15 cellular contexts compared by ENCODE assay signal in genomic region chr16:70575376-70575775, GRCh38. TPM values are rescaled to one million over a fixed set of nuclear protein-coding genes. Genes with fewer than 3 reads are reported as not detected.
DNase-seq lines count a peak whose midpoint lies in the region; ATAC-seq and TF ChIP-seq lines count a peak whose summit lies in the region.
"Had no signal": no experiment of that assay in that cellular context is flagged by ENCODE, and none has a peak within 500 bp of the region (broad histone marks: within the 10 kb centered on the region; RNA-seq: fewer than 3 reads in every experiment).

No MANE protein-coding gene starts in this region.

- no peak for ATAC-seq in stimulated activated naive CD8-positive, alpha-beta T cell treated with anti-CD3 and anti-CD28 coated beads, Interleukin-15, amount 100 ng/mL, for 72 hours
- ATAC-seq in stimulated activated naive CD8-positive, alpha-beta T cell treated with anti-CD3 and anti-CD28 coated beads, Interleukin-15, Interleukin-2, amounts not matched to agents 100 U/mL and 50 U/mL, for 24 hours, result no peak
- ATAC-seq in HG02981 (IDR thresholded peaks at IDR 0.05; ENCODE audit: unreplicated experiment), result no peak

- H3K9me3 ChIP-seq in ascending aorta (no peaks in the 10 kb centered on the region), mesodermal cell (ENCODE audit: control insufficient read depth, low read length) (no peaks in the 10 kb centered on the region)
- H3K9me3 ChIP-seq: BLaER1 treated with 17β-estradiol and CSF1 and Interleukin-3, amounts not matched to agents 10 nM and 100 nM had no signal

- no peaks in the 10 kb centered on the region for H3K27me3 Mint-ChIP-seq in stimulated activated naive CD8-positive, alpha-beta T cell treated with anti-CD3 and anti-CD28 coated beads, Interleukin-15, amount 100 ng/mL, for 72 hours

- H3K27ac ChIP-seq in ascending aorta (peak overlapping the region; percentile 77 to 79), mesodermal cell (ENCODE audit: low read depth, low read length, severe bottlenecking) (peak overlapping the region; percentile 39)
- H3K27ac ChIP-seq: BLaER1 treated with 17β-estradiol and CSF1 and Interleukin-3, amounts not matched to agents 10 nM and 100 nM had no signal

- peaks cover 15 to 56% of the 10 kb centered on the region in 2 donors for H3K4me1 ChIP-seq in ascending aorta
- peaks cover 28% of the 10 kb centered on the region for H3K4me1 ChIP-seq in mesodermal cell (ENCODE audit: control insufficient read depth, insufficient read depth, low read length, poor library complexity, severe bottlenecking)

- DNase-seq in stimulated activated naive CD8-positive, alpha-beta T cell treated with anti-CD3 and anti-CD28 coated beads, Interleukin-15, amount 100 ng/mL, for 72 hours, result no peak
- DNase-seq in stimulated activated naive CD8-positive, alpha-beta T cell treated with anti-CD3 and anti-CD28 coated beads, Interleukin-15, Interleukin-2, amounts not matched to agents 100 U/mL and 50 U/mL, for 24 hours, result no peak
- DNase-seq in ascending aorta (ENCODE audit: low spot score in 2 of 2), result peak in 1 of 2 donors; percentile 58
- DNase-seq in NCI-H526 (lab: John Stamatoyannopoulos, UW), result no peak
- DNase-seq in foreskin fibroblast, result no peak
- no peak for DNase-seq in GM19238 (ENCODE audit: insufficient read length, low spot score)
- DNase-seq: activated CD4-positive, alpha-beta T cell treated with anti-CD3 and anti-CD28 coated beads for 48 hours; NCI-H2107; NK-92 treated with Interleukin-12 subunit alpha and Interleukin-12 subunit beta, amount 100 ng/mL, for 24 hours; SHP77 treated with DMSO at 0.1 percent for 48 hours; T1000 had no signal

- peaks cover 22% of the 10 kb centered on the region in 2 donors for H3K36me3 ChIP-seq in ascending aorta
- peaks cover 53% of the 10 kb centered on the region for H3K36me3 ChIP-seq in mesodermal cell (ENCODE audit: control insufficient read depth, insufficient read depth, low read length)

- intact Hi-C loops in ascending aorta (cut with DNase I), result loop anchor here (10.0 kb wide), 1 partner anchor 169 kb away; no protein-coding TSS in a partner anchor

- H3K27ac Mint-ChIP-seq in stimulated activated naive CD8-positive, alpha-beta T cell treated with anti-CD3 and anti-CD28 coated beads, Interleukin-15, amount 100 ng/mL, for 72 hours, result peak overlapping the region; percentile 46 to 65

- H3K4me3 ChIP-seq in ascending aorta, result no peak overlapping the region
- H3K4me3 ChIP-seq in mesodermal cell (ENCODE audit: extremely low read depth, insufficient read depth, low read length, poor library complexity, severe bottlenecking), result no peak overlapping the region
- no peak overlapping the region for H3K4me3 ChIP-seq in foreskin fibroblast (ENCODE audit: low read depth in 1 of 2, low read length in 2 of 2)
- H3K4me3 ChIP-seq: BLaER1 treated with 17β-estradiol and CSF1 and Interleukin-3, amounts not matched to agents 10 nM and 100 nM; lung had no signal

- 95 to 98% methylated on average over 4 to 5 of the region's 7 CpGs for WGBS in mesodermal cell (ENCODE audit: insufficient coverage in 2 of 2), 2 experiments

- H3K9me3 Mint-ChIP-seq in stimulated activated naive CD8-positive, alpha-beta T cell treated with anti-CD3 and anti-CD28 coated beads, Interleukin-15, amount 100 ng/mL, for 72 hours, result no peaks in the 10 kb centered on the region

- H3K27me3 ChIP-seq in ascending aorta, result no peaks in the 10 kb centered on the region
- H3K27me3 ChIP-seq: BLaER1 treated with 17β-estradiol and CSF1 and Interleukin-3, amounts not matched to agents 10 nM and 100 nM had no signal

- H3K4me1 Mint-ChIP-seq in stimulated activated naive CD8-positive, alpha-beta T cell treated with anti-CD3 and anti-CD28 coated beads, Interleukin-15, amount 100 ng/mL, for 72 hours, result peaks cover 49% of the 10 kb centered on the region

- TF ChIP-seq CTCF in ascending aorta (IDR thresholded peaks at IDR 0.05) (no peak), foreskin fibroblast (IDR thresholded peaks at IDR 0.05; ENCODE audit: low read depth, low read length) (no peak)

- H3K4me3 Mint-ChIP-seq in stimulated activated naive CD8-positive, alpha-beta T cell treated with anti-CD3 and anti-CD28 coated beads, Interleukin-15, amount 100 ng/mL, for 72 hours, result no peak overlapping the region

RNA-seq across cellular contexts. Expression of gene SF3B3, which starts 51.8 kb away (rescaled TPM):
- total RNA-seq in ascending aorta, result 31.2 TPM
- polyA plus RNA-seq in mesodermal cell (2013, experiment 1 of 2), result 221 TPM
- polyA plus RNA-seq in mesodermal cell (2013, experiment 2 of 2), result 211 TPM

RNA-seq across cellular contexts. Expression of gene COG4, which starts 52.0 kb away (rescaled TPM):
- total RNA-seq in ascending aorta, result 59.1 TPM
- polyA plus RNA-seq in mesodermal cell (2013, experiment 1 of 2), result 46.5 TPM
- polyA plus RNA-seq in mesodermal cell (2013, experiment 2 of 2), result 44.2 TPM
